18 cellular contexts compared by ENCODE assay signal in genomic region chr17:69637399-69638165, GRCh38.
DNase-seq lines count a peak whose midpoint lies in the region; ATAC-seq and TF ChIP-seq lines count a peak whose summit lies in the region.
"Had no signal": no experiment of that assay in that cellular context is flagged by ENCODE, and none has a peak within 500 bp of the region (broad histone marks: within the 10 kb centered on the region; RNA-seq: fewer than 3 reads in every experiment).

No MANE protein-coding gene starts in this region.

- no peaks in the 10 kb centered on the region for H3K27me3 Mint-ChIP-seq in chondrocyte (ENCODE audit: low read depth)
- H3K27me3 Mint-ChIP-seq: activated naive CD4-positive, alpha-beta T cell treated with anti-CD3 and anti-CD28 coated beads, Interleukin-2, amount 50 U/mL, for 24 hours; T-cell had no signal

- H3K36me3 Mint-ChIP-seq in chondrocyte (ENCODE audit: low read depth), result no peaks in the 10 kb centered on the region
- H3K36me3 Mint-ChIP-seq: activated naive CD4-positive, alpha-beta T cell treated with anti-CD3 and anti-CD28 coated beads, Interleukin-2, amount 50 U/mL, for 24 hours; T-cell had no signal

- H3K4me1 ChIP-seq in SJCRH30, result peaks cover 12% of the 10 kb centered on the region; the same call in 1 of the 2 replicates
- H3K4me1 ChIP-seq: BLaER1 treated with 17β-estradiol and CSF1 and Interleukin-3, amounts not matched to agents 10 nM and 100 nM; Peyer's patch had no signal

- H3K36me3 ChIP-seq in SJCRH30, result no peaks in the 10 kb centered on the region
- H3K36me3 ChIP-seq: BLaER1 treated with 17β-estradiol and CSF1 and Interleukin-3, amounts not matched to agents 10 nM and 100 nM; Peyer's patch had no signal

- no peak for TF ChIP-seq CTCF in chondrocyte (IDR thresholded peaks at IDR 0.05)

- H3K9me3 Mint-ChIP-seq in chondrocyte (ENCODE audit: low read depth), result no peaks in the 10 kb centered on the region
- H3K9me3 Mint-ChIP-seq: activated naive CD4-positive, alpha-beta T cell treated with anti-CD3 and anti-CD28 coated beads, Interleukin-2, amount 50 U/mL, for 24 hours; neural crest cell; T-cell had no signal

- peak overlapping the region; percentile 17; the same call in 1 of the 2 replicates for H3K27ac ChIP-seq in SJCRH30
- H3K27ac ChIP-seq: BLaER1 treated with 17β-estradiol and CSF1 and Interleukin-3, amounts not matched to agents 10 nM and 100 nM; epithelial cell of prostate; Peyer's patch had no signal

- no peak for ATAC-seq in GM21515 (IDR thresholded peaks at IDR 0.05; ENCODE audit: unreplicated experiment)
- ATAC-seq: stimulated activated naive CD8-positive, alpha-beta T cell treated with anti-CD3 and anti-CD28 coated beads, Interleukin-15, amount 100 ng/mL, for 72 hours; T-cell had no signal

- no peak overlapping the region for H3K27ac Mint-ChIP-seq in chondrocyte (ENCODE audit: unreplicated experiment)
- H3K27ac Mint-ChIP-seq: activated naive CD4-positive, alpha-beta T cell treated with anti-CD3 and anti-CD28 coated beads, Interleukin-2, amount 50 U/mL, for 24 hours; stimulated activated naive CD8-positive, alpha-beta T cell treated with anti-CD3 and anti-CD28 coated beads, Interleukin-15, amount 100 ng/mL, for 72 hours; T-cell had no signal

- no peak overlapping the region for H3K4me3 Mint-ChIP-seq in chondrocyte (ENCODE audit: unreplicated experiment)
- H3K4me3 Mint-ChIP-seq: activated naive CD4-positive, alpha-beta T cell treated with anti-CD3 and anti-CD28 coated beads, Interleukin-2, amount 50 U/mL, for 24 hours; neural crest cell; stimulated activated naive CD8-positive, alpha-beta T cell treated with anti-CD3 and anti-CD28 coated beads, Interleukin-15, amount 100 ng/mL, for 72 hours; T-cell had no signal

- no peaks in the 10 kb centered on the region for H3K27me3 ChIP-seq in SJCRH30
- H3K27me3 ChIP-seq: BLaER1 treated with 17β-estradiol and CSF1 and Interleukin-3, amounts not matched to agents 10 nM and 100 nM; Peyer's patch had no signal

- no peak overlapping the region for H3K4me3 ChIP-seq in SJCRH30
- H3K4me3 ChIP-seq: BLaER1 treated with 17β-estradiol and CSF1 and Interleukin-3, amounts not matched to agents 10 nM and 100 nM; Peyer's patch had no signal

- H3K9me3 ChIP-seq in SJCRH30 (replicated peaks), result no peaks in the 10 kb centered on the region
- H3K9me3 ChIP-seq: BLaER1 treated with 17β-estradiol and CSF1 and Interleukin-3, amounts not matched to agents 10 nM and 100 nM; Peyer's patch had no signal

- peak; percentile 7 for DNase-seq in Ammon's horn (ENCODE audit: low spot score)
- DNase-seq in SJCRH30, result peak; percentile 13 to 53
- DNase-seq in fibroblast of peridontal ligament (ENCODE audit: extremely low read depth), result peak; percentile 75
- DNase-seq in non-pigmented ciliary epithelial cell (ENCODE audit: low read depth), result peak; percentile 31
- DNase-seq in chondrocyte (ENCODE audit: low spot score), result no peak
- no peak for DNase-seq in T1000 (lab: John Stamatoyannopoulos, UW)
- no peak for DNase-seq in stimulated activated CD4-positive, alpha-beta T cell treated with anti-CD3 and anti-CD28 coated beads, Interleukin-12 subunit alpha, Interleukin-12 subunit beta, amount 100 ng/mL, for 4 hours
- DNase-seq: activated CD4-positive, alpha-beta T cell treated with anti-CD3 and anti-CD28 coated beads for 1 hour; NCI-H187 treated with DMSO at 0.1 percent for 48 hours; NCI-H510A treated with DMSO at 0.1 percent for 48 hours; Peyer's patch; stimulated activated naive CD8-positive, alpha-beta T cell treated with anti-CD3 and anti-CD28 coated beads, Interleukin-15, amount 100 ng/mL, for 72 hours; T-cell had no signal

- no peaks in the 10 kb centered on the region for H3K4me1 Mint-ChIP-seq in chondrocyte (ENCODE audit: low read depth)
- H3K4me1 Mint-ChIP-seq: activated naive CD4-positive, alpha-beta T cell treated with anti-CD3 and anti-CD28 coated beads, Interleukin-2, amount 50 U/mL, for 24 hours; stimulated activated naive CD8-positive, alpha-beta T cell treated with anti-CD3 and anti-CD28 coated beads, Interleukin-15, amount 100 ng/mL, for 72 hours; T-cell had no signal

Comparison
In these comparisons a context has a peak if more than half of its experiments do, and no peak if none do; other contexts are left out.
1. DNase-seq: peak in Ammon's horn (single experiment), SJCRH30 (2 of 2), fibroblast of peridontal ligament (single experiment) and non-pigmented ciliary epithelial cell (single experiment); none in chondrocyte (single experiment), T1000 (single experiment) and stimulated activated CD4-positive, alpha-beta T cell treated with anti-CD3 and anti-CD28 coated beads, Interleukin-12 subunit alpha, Interleukin-12 subunit beta, amount 100 ng/mL, for 4 hours (single experiment).